1 cellular context compared by ENCODE assay signal in genomic region chr6:166956444-166957086, GRCh38.
TF ChIP-seq lines count a peak whose summit lies in the region.

Gene RNASET2, minus strand, starts transcription at chr6:166956550. Its CDS starts 368 bp downstream, at chr6:166956182.

TF ChIP-seq in HepG2, 621 proteins besides CTCF, POLR2A, EP300 and RAD21 (continued from another document and continues in another):
- TF ChIP-seq ZNF574 (CRISPR knock-in tag; IDR thresholded peaks at IDR 0.05): no peak; the same call in none of the 2 replicates
- TF ChIP-seq RFX3 (CRISPR knock-in tag; IDR thresholded peaks at IDR 0.05): no peak
- TF ChIP-seq SKIL (CRISPR knock-in tag; IDR thresholded peaks at IDR 0.05; ENCODE audit: borderline replicate concordance): peak; percentile 59; the same call in 1 of the 2 replicates
- TF ChIP-seq SP140L (CRISPR knock-in tag; IDR thresholded peaks at IDR 0.05; ENCODE audit: borderline replicate concordance): no peak
- TF ChIP-seq ZNF124 (CRISPR knock-in tag; IDR thresholded peaks at IDR 0.05): no peak
- no peak for TF ChIP-seq MIXL1 (CRISPR knock-in tag; IDR thresholded peaks at IDR 0.05)
- peak; percentile 95 for TF ChIP-seq SALL2 (CRISPR knock-in tag; IDR thresholded peaks at IDR 0.05)
- peak; percentile 18; the same call in 1 of the 2 replicates for TF ChIP-seq STAT5B (CRISPR knock-in tag; IDR thresholded peaks at IDR 0.05)
- TF ChIP-seq SMARCC2 (IDR thresholded peaks at IDR 0.05): no peak
- no peak for TF ChIP-seq ZNF441 (CRISPR knock-in tag; IDR thresholded peaks at IDR 0.05; ENCODE audit: borderline replicate concordance)
- peak; percentile 21 for TF ChIP-seq RXRB (CRISPR knock-in tag; IDR thresholded peaks at IDR 0.05; ENCODE audit: borderline replicate concordance)
- TF ChIP-seq FUBP1 (CRISPR knock-in tag; IDR thresholded peaks at IDR 0.05; ENCODE audit: borderline replicate concordance): no peak; the same call in 1 of the 2 replicates
- TF ChIP-seq ZNF746 (CRISPR knock-in tag; IDR thresholded peaks at IDR 0.05): no peak
- TF ChIP-seq ZNF383 (CRISPR knock-in tag; IDR thresholded peaks at IDR 0.05; ENCODE audit: borderline replicate concordance): peak; percentile 53; the same call in 1 of the 2 replicates
- TF ChIP-seq ZNF160 (CRISPR knock-in tag; IDR thresholded peaks at IDR 0.05): no peak
- no peak for TF ChIP-seq RARA (CRISPR knock-in tag; IDR thresholded peaks at IDR 0.05)
- peak; percentile 80 for TF ChIP-seq POLR2AphosphoS5 (IDR thresholded peaks at IDR 0.05; ENCODE audit: low read depth, low read length)
- 0 out of 2 replicates have a peak, but pooled peaks have one; percentile 28 for TF ChIP-seq ATF6 (CRISPR knock-in tag; conservative IDR thresholded peaks at IDR 0.05)
- TF ChIP-seq MLLT10 (CRISPR knock-in tag; IDR thresholded peaks at IDR 0.05): no peak
- TF ChIP-seq REPIN1 (CRISPR knock-in tag; IDR thresholded peaks at IDR 0.05; ENCODE audit: borderline replicate concordance, low read depth): peak; percentile 58; the same call in 1 of the 2 replicates
- TF ChIP-seq ZNF180 (CRISPR knock-in tag; IDR thresholded peaks at IDR 0.05; ENCODE audit: borderline replicate concordance, low read depth): no peak; the same call in 1 of the 2 replicates
- TF ChIP-seq ZNF747 (CRISPR knock-in tag; IDR thresholded peaks at IDR 0.05; ENCODE audit: borderline replicate concordance): peak; percentile 41
- peak; percentile 76 for TF ChIP-seq ZNF234 (CRISPR knock-in tag; conservative IDR thresholded peaks at IDR 0.05)
- peak; percentile 80 for TF ChIP-seq GMEB1 (CRISPR knock-in tag; IDR thresholded peaks at IDR 0.05; ENCODE audit: borderline replicate concordance)
- 0 out of 2 replicates have a peak, but pooled peaks have one; percentile 5 for TF ChIP-seq LBX2 (CRISPR knock-in tag; IDR thresholded peaks at IDR 0.05; ENCODE audit: borderline replicate concordance)
- no peak for TF ChIP-seq ZNF577 (CRISPR knock-in tag; IDR thresholded peaks at IDR 0.05; ENCODE audit: borderline replicate concordance, low read depth)
- TF ChIP-seq ZNF10 (CRISPR knock-in tag; IDR thresholded peaks at IDR 0.05; ENCODE audit: borderline replicate concordance, low read depth): no peak
- no peak; the same call in 1 of the 2 replicates for TF ChIP-seq ZBTB25 (CRISPR knock-in tag; IDR thresholded peaks at IDR 0.05)
- no peak for TF ChIP-seq ATAD3A (CRISPR knock-in tag; IDR thresholded peaks at IDR 0.05)
- no peak; the same call in 1 of the 2 replicates for TF ChIP-seq ZNF530 (CRISPR knock-in tag; IDR thresholded peaks at IDR 0.05; ENCODE audit: low read depth)
- TF ChIP-seq ZNF547 (CRISPR knock-in tag; IDR thresholded peaks at IDR 0.05): peak; percentile 78
- no peak for TF ChIP-seq GPN1 (CRISPR knock-in tag; IDR thresholded peaks at IDR 0.05; ENCODE audit: borderline replicate concordance)
- TF ChIP-seq ZEB1 (IDR thresholded peaks at IDR 0.05; ENCODE audit: insufficient replicate concordance, low read depth): no peak
- TF ChIP-seq TIGD3 (CRISPR knock-in tag; IDR thresholded peaks at IDR 0.05; ENCODE audit: borderline replicate concordance): no peak
- 0 out of 2 replicates have a peak, but pooled peaks have one; percentile 82 for TF ChIP-seq ZNF597 (CRISPR knock-in tag; IDR thresholded peaks at IDR 0.05)
- TF ChIP-seq PHF5A (CRISPR knock-in tag; IDR thresholded peaks at IDR 0.05; ENCODE audit: low read depth, unreplicated experiment): peak; percentile 22
- no peak for TF ChIP-seq HNF4A (CRISPR knock-in tag; IDR thresholded peaks at IDR 0.05)
- no peak; the same call in 1 of the 2 replicates for TF ChIP-seq TFE3 (CRISPR knock-in tag; IDR thresholded peaks at IDR 0.05)
- peak; percentile 5; the same call in 1 of the 2 replicates for TF ChIP-seq YEATS2 (CRISPR knock-in tag; IDR thresholded peaks at IDR 0.05; ENCODE audit: borderline replicate concordance)
